6 cellular contexts compared by ENCODE assay signal in genomic region chr9:137286980-137287383, GRCh38. TPM values are rescaled to one million over a fixed set of nuclear protein-coding genes. Genes with fewer than 3 reads are reported as not detected.
DNase-seq lines count a peak whose midpoint lies in the region; ATAC-seq and TF ChIP-seq lines count a peak whose summit lies in the region.

No MANE protein-coding gene starts in this region.

- H3K36me3 ChIP-seq in H7 (replicated peaks; ENCODE audit: control insufficient read depth, insufficient read depth, low read length): no peaks in the 10 kb centered on the region
- no peaks in the 10 kb centered on the region for H3K36me3 ChIP-seq in kidney epithelial cell (ENCODE audit: control insufficient read depth, insufficient read depth, low read length)

- no peaks in the 10 kb centered on the region; the same call in 1 of the 2 replicates for H3K27me3 ChIP-seq in H7 (ENCODE audit: control insufficient read depth, insufficient read depth, low read length)
- H3K27me3 ChIP-seq in kidney epithelial cell (ENCODE audit: control insufficient read depth, insufficient read depth, low read length): no peaks in the 10 kb centered on the region

- no peak for ATAC-seq in GM19035 (IDR thresholded peaks at IDR 0.05; ENCODE audit: unreplicated experiment)

- no peak overlapping the region for H3K4me3 ChIP-seq in H7 (ENCODE audit: insufficient read depth, low read depth, low read length)
- H3K4me3 ChIP-seq in kidney epithelial cell (ENCODE audit: low read depth, low read length): no peak overlapping the region

- DNase-seq in 8988T: peak; percentile 97
- DNase-seq in H7: peak; percentile 91
- peak; percentile 72 for DNase-seq in SW480 (ENCODE audit: low spot score)
- DNase-seq in kidney epithelial cell (ENCODE audit: low read depth): no peak
- DNase-seq in NCI-H2227 treated with DMSO at 0.1 percent for 48 hours (lab: John Stamatoyannopoulos, UW): no peak

- peak; percentile 66 for TF ChIP-seq CTCF in kidney epithelial cell (IDR thresholded peaks at IDR 0.05; ENCODE audit: insufficient read depth, low read length, poor library complexity, severe bottlenecking)

RNA-seq across cellular contexts. Expression of gene TOR4A, which starts 9.5 kb away (rescaled TPM):
- 21.3 and 23.2 TPM in 2 replicates for total RNA-seq in H7 (2014; rRNA removed; shearing (Covaris generic))
- 33.5 and 50.3 TPM in 2 replicates for total RNA-seq in kidney epithelial cell

RNA-seq across cellular contexts. Expression of gene NRARP, which starts 15.1 kb away (rescaled TPM):
- 27.7 and 34.8 TPM in 2 replicates for total RNA-seq in H7 (2014; rRNA removed; shearing (Covaris generic))
- total RNA-seq in kidney epithelial cell: 8.4 and 11.4 TPM in 2 replicates

RNA-seq across cellular contexts. Expression of gene NELFB, which starts 31.9 kb away (rescaled TPM):
- total RNA-seq in H7 (2014; rRNA removed; shearing (Covaris generic)): 112 and 121 TPM in 2 replicates
- 47.3 and 67.0 TPM in 2 replicates for total RNA-seq in kidney epithelial cell

RNA-seq across cellular contexts. Expression of gene STPG3, which starts 35.9 kb away (rescaled TPM):
- not detected in 2 replicates for total RNA-seq in H7 (2014; rRNA removed; shearing (Covaris generic))
- total RNA-seq in kidney epithelial cell: not detected in 2 replicates

RNA-seq across cellular contexts. Expression of gene TUBB4B, which starts 45.9 kb away (rescaled TPM):
- 238 and 257 TPM in 2 replicates for total RNA-seq in H7 (2014; rRNA removed; shearing (Covaris generic))
- 262 and 275 TPM in 2 replicates for total RNA-seq in kidney epithelial cell

Comparison
In these comparisons a context has a peak if more than half of its experiments do, and no peak if none do; other contexts are left out.
1. DNase-seq: peak in 8988T (single experiment), H7 (single experiment) and SW480 (single experiment); none in kidney epithelial cell (single experiment) and NCI-H2227 treated with DMSO at 0.1 percent for 48 hours (single experiment).